8 cellular contexts compared by ENCODE assay signal in genomic region chr2:28565720-28566295, GRCh38.
DNase-seq lines count a peak whose midpoint lies in the region; ATAC-seq lines count a peak whose summit lies in the region.

No MANE protein-coding gene starts in this region.

- H3K4me1 ChIP-seq in neuron (ENCODE audit: insufficient read depth, low read length) = peaks cover 8% of the 10 kb centered on the region

- peaks cover 5% of the 10 kb centered on the region for H3K27me3 ChIP-seq in neuron (ENCODE audit: insufficient read depth, low read length)

- peak overlapping the region; percentile 93 for H2AFZ ChIP-seq in neuron (ENCODE audit: low read depth, low read length)

- no peak for ATAC-seq in HG02642 (IDR thresholded peaks at IDR 0.05; ENCODE audit: poor library complexity, unreplicated experiment)
- no peak for ATAC-seq in HG02885 (IDR thresholded peaks at IDR 0.05; ENCODE audit: poor library complexity, unreplicated experiment)
- ATAC-seq in HG03571 (IDR thresholded peaks at IDR 0.05; ENCODE audit: unreplicated experiment) = no peak

- H3K9me3 ChIP-seq in neuron (ENCODE audit: low read length) = peaks cover 2% of the 10 kb centered on the region

- no peaks in the 10 kb centered on the region for H3K36me3 ChIP-seq in neuron (ENCODE audit: insufficient read depth, low read length)

- peak; percentile 43 for DNase-seq in DMS79 (lab: John Stamatoyannopoulos, UW)
- DNase-seq in NCI-H2107 (lab: John Stamatoyannopoulos, UW) = peak; percentile 11
- peak in 1 of 61 donors; percentile 19 for DNase-seq in caudate nucleus (lab: John Stamatoyannopoulos, UW)
- DNase-seq in HuH-7 (ENCODE audit: low spot score) = no peak

- H3K27ac ChIP-seq in caudate nucleus (ENCODE audit: low read depth, low read length) = peak overlapping the region; percentile 87

- peak overlapping the region; percentile 62 for H3K4me3 ChIP-seq in neuron (ENCODE audit: low read length)
